Comparison of ENCODE assay signal across 8 cellular contexts in genomic region chr19:47109541-47110375, GRCh38. TPM values are rescaled to one million over a fixed set of nuclear protein-coding genes. Genes with fewer than 3 reads are reported as not detected.
A peak's percentile ranks its signal among the peaks of the same experiment; 100 is the strongest.
DNase-seq lines count a peak whose midpoint lies in the region; ATAC-seq, FAIRE-seq and TF ChIP-seq lines count a peak whose summit lies in the region.

No MANE protein-coding gene starts in this region.

- FAIRE-seq in small intestine (lab: Jason Lieb, UNC) = no peak

- no peak for ATAC-seq in right cardiac atrium
- ATAC-seq in GM19328 (IDR thresholded peaks at IDR 0.05; ENCODE audit: unreplicated experiment) = no peak

- H3K9me3 ChIP-seq in NT2/D1 (ENCODE audit: insufficient read depth, low read length) (no peaks in the 10 kb centered on the region), right cardiac atrium (ENCODE audit: control insufficient read depth, low read length) (no peaks in the 10 kb centered on the region), small intestine (ENCODE audit: control insufficient read depth, low read depth) (no peaks in the 10 kb centered on the region)

- intact Hi-C loops in right cardiac atrium (cut with DNase I) = no loop called here

- peak; percentile 52 for TF ChIP-seq POLR2A in GM15510 (IDR thresholded peaks at IDR 0.05; ENCODE audit: borderline replicate concordance, extremely low read depth, insufficient read length)

- peak overlapping the region; percentile 96 for H3K9ac ChIP-seq in NT2/D1 (ENCODE audit: insufficient read length, low read depth)

- H3K27ac ChIP-seq in right cardiac atrium (ENCODE audit: low read length) = peak overlapping the region; percentile 82
- H3K27ac ChIP-seq in small intestine (ENCODE audit: low read depth in 1 of 2, low read length in 1 of 2) = peak overlapping the region; percentile 99

- peaks cover 46% of the 10 kb centered on the region for H3K36me3 ChIP-seq in NT2/D1 (ENCODE audit: insufficient read depth, insufficient read length, low read length)
- H3K36me3 ChIP-seq in small intestine (ENCODE audit: control insufficient read depth in 2 of 2, insufficient read depth in 2 of 2, low read length in 2 of 2) = no peaks in the 10 kb centered on the region

- WGBS in right cardiac atrium = 18% methylated on average over 15 of the region's 15 CpGs
- WGBS in small intestine, 3 donors = 5 to 11% (median 10%) methylated on average over 15 of the region's 15 CpGs

- H3K27me3 ChIP-seq in NT2/D1 (ENCODE audit: insufficient read depth, insufficient read length) = no peaks in the 10 kb centered on the region
- no peaks in the 10 kb centered on the region for H3K27me3 ChIP-seq in right cardiac atrium (ENCODE audit: control insufficient read depth, insufficient read depth)
- H3K27me3 ChIP-seq in small intestine (ENCODE audit: control insufficient read depth in 2 of 2, insufficient read depth in 2 of 2, low read length in 2 of 2) = no peaks in the 10 kb centered on the region

- no peak for DNase-seq in NT2/D1 (ENCODE audit: low read depth, low spot score)
- peak; percentile 73 for DNase-seq in activated naive CD4-positive, alpha-beta T cell treated with anti-CD3 and anti-CD28 coated beads, Interleukin-2, amount 50 U/mL, for 16 hours
- peak in 1 of 3 donors; percentile 38 for DNase-seq in right cardiac atrium
- DNase-seq in small intestine = peak; percentile 57
- no peak for DNase-seq in glomerular visceral epithelial cell (ENCODE audit: extremely low spot score)
- DNase-seq in GDM1 (lab: John Stamatoyannopoulos, UW) = no peak

- peak overlapping the region; percentile 78 for H3K4me3 ChIP-seq in NT2/D1 (ENCODE audit: insufficient read length, low read depth)
- H3K4me3 ChIP-seq in right cardiac atrium (ENCODE audit: low read length) = peak overlapping the region; percentile 75
- H3K4me3 ChIP-seq in small intestine (ENCODE audit: low read depth in 1 of 2, low read length in 2 of 2) = peak overlapping the region; percentile 74 to 98

- H3K4me1 ChIP-seq in NT2/D1 (ENCODE audit: insufficient read depth, insufficient read length) (no peaks in the 10 kb centered on the region), right cardiac atrium (ENCODE audit: control insufficient read depth, insufficient read depth, low read length) (peaks cover 5% of the 10 kb centered on the region), small intestine (ENCODE audit: control insufficient read depth in 2 of 2, insufficient read depth in 1 of 2, low read depth in 1 of 2, low read length in 1 of 2) (peaks cover 14 to 21% of the 10 kb centered on the region in 2 donors)

RNA-seq across cellular contexts. Expression of gene ZC3H4, which starts 3.8 kb away (rescaled TPM):
- 10 to 100 TPM; 25.6 to 27.7 (median 26.8) TPM for total RNA-seq in right cardiac atrium
- polyA plus RNA-seq in right cardiac atrium (12.4 TPM), small intestine (10 to 100 TPM in 2 of 3 donors, 1 to 10 TPM in 1; 7.3 to 18.0 (median 10.7) TPM)

RNA-seq across cellular contexts. Expression of gene SAE1, which starts 20.9 kb away (rescaled TPM):
- total RNA-seq in right cardiac atrium = 10 to 100 TPM; 49.1 to 57.0 (median 53.5) TPM
- 34.0 TPM for polyA plus RNA-seq in right cardiac atrium
- 10 to 100 TPM; 28.6 to 77.5 (median 34.9) TPM for polyA plus RNA-seq in small intestine

Comparison
In these comparisons a context has a peak if more than half of its experiments do, and no peak if none do; other contexts are left out.
1. DNase-seq: peak in activated naive CD4-positive, alpha-beta T cell treated with anti-CD3 and anti-CD28 coated beads, Interleukin-2, amount 50 U/mL, for 16 hours (single experiment) and small intestine (single experiment); none in NT2/D1 (single experiment), glomerular visceral epithelial cell (single experiment) and GDM1 (single experiment).
2. Peak in every context shown above with its lines, with median percentiles within 50 percentile points of each other: H3K4me3 ChIP-seq.